8 cellular contexts compared by ENCODE assay signal in genomic region chr5:50967388-50968039, GRCh38.
A peak's percentile ranks its signal among the peaks of the same experiment; 100 is the strongest.
DNase-seq lines count a peak whose midpoint lies in the region; ATAC-seq and TF ChIP-seq lines count a peak whose summit lies in the region.

No MANE protein-coding gene starts in this region.

- ATAC-seq in WTC11 = 0 out of 2 replicates have a peak, but pooled peaks have one; percentile 4
- ATAC-seq in stimulated activated naive CD8-positive, alpha-beta T cell treated with anti-CD3 and anti-CD28 coated beads, Interleukin-15, amount 100 ng/mL, for 72 hours = no peak

- peak overlapping the region; percentile 74 for H3K4me3 Mint-ChIP-seq in activated CD4-positive, alpha-beta T cell treated with anti-CD3 and anti-CD28 coated beads, Interleukin-2, amount 10 ng/mL, durations not matched to agents 7 days and 5 days
- H3K4me3 Mint-ChIP-seq in WTC11 (peak overlapping the region; percentile 81), immature natural killer cell (peak overlapping the region; percentile 44 to 73 (median 62))
- H3K4me3 Mint-ChIP-seq in stimulated activated naive CD8-positive, alpha-beta T cell treated with anti-CD3 and anti-CD28 coated beads, Interleukin-15, amount 100 ng/mL, for 72 hours = peak overlapping the region; percentile 78 to 79

- CTCF ChIA-PET in activated CD4-positive, alpha-beta T cell treated with anti-CD3 and anti-CD28 coated beads, Interleukin-2, amount 10 ng/mL, durations not matched to agents 7 days and 5 days (lab: Charles Lee) = interaction anchor here (0.8 to 1.2 kb wide), 2 partner anchors 10 to 12 kb away, joined by 3 read pairs; no protein-coding TSS in a partner anchor
- CTCF ChIA-PET in WTC11 (lab: Charles Lee) = interaction anchor here (0.6 to 1.1 kb wide), 3 partner anchors 9 to 401 kb away, joined by 3 to 5 read pairs (median 3); no protein-coding TSS in a partner anchor

- DNase-seq in activated CD4-positive, alpha-beta T cell treated with anti-CD3 and anti-CD28 coated beads, Interleukin-2, amount 10 ng/mL, durations not matched to agents 7 days and 5 days = peak; percentile 25
- no peak for DNase-seq in activated CD4-positive, alpha-beta T cell treated with anti-CD3 and anti-CD28 coated beads, Interleukin-2, amount 50 U/mL, for 4 hours
- peak; percentile 28 for DNase-seq in WTC11 (ENCODE audit: low spot score)
- no peak for DNase-seq in immature natural killer cell
- DNase-seq in stimulated activated naive CD8-positive, alpha-beta T cell treated with anti-CD3 and anti-CD28 coated beads, Interleukin-15, amount 100 ng/mL, for 72 hours = no peak
- DNase-seq in NCI-H526 treated with DMSO at 0.1 percent for 48 hours (lab: John Stamatoyannopoulos, UW) = no peak
- DNase-seq in HCEC 1CT = no peak
- no peak for DNase-seq in dermis blood vessel endothelial cell

- TF ChIP-seq CTCF in WTC11 (IDR thresholded peaks at IDR 0.05) = no peak

- no peaks in the 10 kb centered on the region for H3K9me3 Mint-ChIP-seq in activated CD4-positive, alpha-beta T cell treated with anti-CD3 and anti-CD28 coated beads, Interleukin-2, amount 10 ng/mL, durations not matched to agents 7 days and 5 days
- H3K9me3 Mint-ChIP-seq in WTC11 (no peaks in the 10 kb centered on the region), immature natural killer cell (peaks cover 0 to 6% (median under 1%) of the 10 kb centered on the region in 6 donors)
- no peaks in the 10 kb centered on the region for H3K9me3 Mint-ChIP-seq in stimulated activated naive CD8-positive, alpha-beta T cell treated with anti-CD3 and anti-CD28 coated beads, Interleukin-15, amount 100 ng/mL, for 72 hours

- H3K27ac Mint-ChIP-seq in activated CD4-positive, alpha-beta T cell treated with anti-CD3 and anti-CD28 coated beads, Interleukin-2, amount 10 ng/mL, durations not matched to agents 7 days and 5 days = no peak overlapping the region
- H3K27ac Mint-ChIP-seq in WTC11 (no peak overlapping the region), immature natural killer cell (no peak overlapping the region)
- no peak overlapping the region for H3K27ac Mint-ChIP-seq in stimulated activated naive CD8-positive, alpha-beta T cell treated with anti-CD3 and anti-CD28 coated beads, Interleukin-15, amount 100 ng/mL, for 72 hours

- H3K4me1 Mint-ChIP-seq in activated CD4-positive, alpha-beta T cell treated with anti-CD3 and anti-CD28 coated beads, Interleukin-2, amount 10 ng/mL, durations not matched to agents 7 days and 5 days = peaks cover 52% of the 10 kb centered on the region
- peaks cover 55% of the 10 kb centered on the region for H3K4me1 Mint-ChIP-seq in WTC11
- H3K4me1 Mint-ChIP-seq in immature natural killer cell = peaks cover 45 to 55% of the 10 kb centered on the region in 2 donors
- peaks cover 66% of the 10 kb centered on the region for H3K4me1 Mint-ChIP-seq in stimulated activated naive CD8-positive, alpha-beta T cell treated with anti-CD3 and anti-CD28 coated beads, Interleukin-15, amount 100 ng/mL, for 72 hours

- peaks cover 4% of the 10 kb centered on the region for H3K36me3 Mint-ChIP-seq in activated CD4-positive, alpha-beta T cell treated with anti-CD3 and anti-CD28 coated beads, Interleukin-2, amount 10 ng/mL, durations not matched to agents 7 days and 5 days (ENCODE audit: low read depth)
- H3K36me3 Mint-ChIP-seq in WTC11 = no peaks in the 10 kb centered on the region
- peaks cover 0 to 2% (median 0%) of the 10 kb centered on the region in 3 donors for H3K36me3 Mint-ChIP-seq in immature natural killer cell

- H3K27me3 Mint-ChIP-seq in activated CD4-positive, alpha-beta T cell treated with anti-CD3 and anti-CD28 coated beads, Interleukin-2, amount 10 ng/mL, durations not matched to agents 7 days and 5 days = peaks cover 87% of the 10 kb centered on the region
- H3K27me3 Mint-ChIP-seq in WTC11 (ENCODE audit: low read depth) (peaks cover 94% of the 10 kb centered on the region), immature natural killer cell (ENCODE audit: low read depth in 3 of 3) (peaks cover 28 to 62% (median 35%) of the 10 kb centered on the region in 3 donors)
- peaks cover 84% of the 10 kb centered on the region for H3K27me3 Mint-ChIP-seq in stimulated activated naive CD8-positive, alpha-beta T cell treated with anti-CD3 and anti-CD28 coated beads, Interleukin-15, amount 100 ng/mL, for 72 hours

- POLR2A ChIA-PET in activated CD4-positive, alpha-beta T cell treated with anti-CD3 and anti-CD28 coated beads, Interleukin-2, amount 10 ng/mL, durations not matched to agents 7 days and 5 days (lab: Charles Lee) = no interaction called here
- POLR2A ChIA-PET in WTC11 (lab: Charles Lee) = interaction anchor here (0.6 to 1.0 kb wide), 2 partner anchors 426 to 428 kb away, joined by 3 to 4 read pairs; no protein-coding TSS in a partner anchor

TF ChIP-seq in WTC11, 78 proteins besides CTCF, POLR2A, EP300 and RAD21:
- no peak for TF ChIP-seq ZNF317 (CRISPR knock-in tag; IDR thresholded peaks at IDR 0.05; ENCODE audit: borderline replicate concordance, low read depth)
- no peak for TF ChIP-seq FOXP1 (CRISPR knock-in tag; IDR thresholded peaks at IDR 0.05; ENCODE audit: borderline replicate concordance)
- no peak for TF ChIP-seq ZNF416 (CRISPR knock-in tag; IDR thresholded peaks at IDR 0.05)
- no peak for TF ChIP-seq ZNF121 (CRISPR knock-in tag; IDR thresholded peaks at IDR 0.05)
TF ChIP-seq in WTC11: peak in this region for 0.

Comparison
In these comparisons a context has a peak if more than half of its experiments do, and no peak if none do; other contexts are left out.
1. DNase-seq: peak in activated CD4-positive, alpha-beta T cell treated with anti-CD3 and anti-CD28 coated beads, Interleukin-2, amount 10 ng/mL, durations not matched to agents 7 days and 5 days (single experiment) and WTC11 (single experiment); none in activated CD4-positive, alpha-beta T cell treated with anti-CD3 and anti-CD28 coated beads, Interleukin-2, amount 50 U/mL, for 4 hours (0 of 2), immature natural killer cell (0 of 3), stimulated activated naive CD8-positive, alpha-beta T cell treated with anti-CD3 and anti-CD28 coated beads, Interleukin-15, amount 100 ng/mL, for 72 hours (0 of 2), NCI-H526 treated with DMSO at 0.1 percent for 48 hours (single experiment), HCEC 1CT (single experiment) and dermis blood vessel endothelial cell (single experiment).
2. Peak in every context shown above with its lines, with median percentiles within 50 percentile points of each other: H3K4me3 Mint-ChIP-seq.